2 cellular contexts compared by ENCODE assay signal in the genomic region with DNA sequence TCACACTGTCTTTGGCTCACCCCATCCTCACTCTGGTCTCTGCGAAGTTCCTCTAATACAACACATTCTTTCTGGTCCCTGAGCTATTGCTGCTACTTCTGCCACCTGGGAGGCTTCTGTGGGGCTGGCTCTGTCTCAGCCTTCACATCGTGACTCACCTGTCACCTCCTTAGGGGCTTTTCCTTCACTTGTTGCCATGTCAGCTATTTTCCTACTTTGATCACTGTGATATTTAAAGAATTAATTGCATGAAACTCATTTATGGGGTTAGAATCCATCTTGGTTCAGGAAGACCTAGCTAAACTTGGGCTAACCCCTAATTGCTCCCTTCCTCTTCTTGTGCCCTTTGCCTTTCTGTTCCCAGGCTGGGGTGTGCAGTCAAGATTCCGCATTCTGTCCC.
A peak's percentile ranks its signal among the peaks of the same experiment; 100 is the strongest.
TF ChIP-seq lines count a peak whose summit lies in the region.

No MANE protein-coding gene starts in this region.

TF ChIP-seq in HepG2, 621 proteins besides CTCF, POLR2A, EP300 and RAD21:
- TF ChIP-seq SIX4 (CRISPR knock-in tag; IDR thresholded peaks at IDR 0.05) (no peak), MAFK (conservative IDR thresholded peaks at IDR 0.05 in 1 of 2, IDR thresholded peaks at IDR 0.05 in 1 of 2; ENCODE audit: low read length in 2 of 2) (peak; percentile 85 to 90), ZBTB42 (CRISPR knock-in tag; IDR thresholded peaks at IDR 0.05) (no peak), SYNCRIP (IDR thresholded peaks at IDR 0.05; ENCODE audit: insufficient read depth, low read depth, low read length) (no peak), ZC3H13 (CRISPR knock-in tag; IDR thresholded peaks at IDR 0.05) (no peak), SIX1 (CRISPR knock-in tag; IDR thresholded peaks at IDR 0.05; ENCODE audit: borderline replicate concordance) (no peak), MAFF (IDR thresholded peaks at IDR 0.05; ENCODE audit: low read depth, low read length) (peak; percentile 83)

TF ChIP-seq in IMR-90, 13 proteins besides CTCF, POLR2A, EP300 and RAD21:
- TF ChIP-seq MAFK (IDR thresholded peaks at IDR 0.05; ENCODE audit: low read depth, low read length) (peak; percentile 59), FOS (IDR thresholded peaks at IDR 0.05; ENCODE audit: low read depth, low read length) (no peak)
